ENCODE assay signal across 8 cellular contexts in the genomic region with DNA sequence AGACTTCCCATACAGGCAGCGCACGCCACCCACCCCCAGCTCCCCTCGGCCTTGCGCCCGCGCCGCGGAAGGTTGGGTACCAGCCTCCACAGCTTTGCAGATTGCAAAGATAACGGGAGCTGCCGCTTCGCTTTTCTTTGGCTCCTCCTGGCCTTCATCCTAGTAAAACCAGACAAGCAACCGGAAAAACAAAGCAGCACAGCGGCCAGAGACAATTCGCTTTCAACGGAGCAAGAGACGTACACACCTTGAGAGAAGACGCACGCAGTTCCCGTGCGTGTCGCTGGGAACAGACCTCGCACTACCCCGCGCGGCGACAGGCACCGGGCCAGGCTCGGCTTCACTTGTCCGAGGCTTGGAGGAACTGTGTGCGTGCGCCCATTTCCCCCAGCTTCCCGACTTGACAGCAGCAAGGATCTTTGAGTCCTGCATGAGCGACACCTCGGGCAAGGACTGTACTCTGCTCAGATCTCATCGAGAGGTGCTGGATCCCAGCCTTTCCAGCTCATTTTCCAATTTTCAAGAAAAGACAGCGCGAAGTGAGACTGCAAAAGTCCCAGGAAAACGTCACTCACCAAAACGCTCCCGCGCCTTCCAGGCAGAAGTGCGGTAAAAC. TPM values are rescaled to one million over a fixed set of nuclear protein-coding genes. Genes with fewer than 3 reads are reported as not detected.
A peak's percentile ranks its signal among the peaks of the same experiment; 100 is the strongest.
DNase-seq lines count a peak whose midpoint lies in the region; ATAC-seq, FAIRE-seq and TF ChIP-seq lines count a peak whose summit lies in the region.

No MANE protein-coding gene starts in this region.

- peaks cover 3% of the 10 kb centered on the region for H3K36me3 Mint-ChIP-seq in activated CD8-positive, alpha-beta T cell treated with anti-CD3 and anti-CD28 coated beads, Interleukin-2, amount 10 ng/mL, durations not matched to agents 7 days and 5 days (ENCODE audit: low read depth)

- H3F3A ChIP-seq in smooth muscle cell (ENCODE audit: low read depth), result no peaks in the 10 kb centered on the region

- WGBS in smooth muscle cell (ENCODE audit: low lambda C conversion rate), result 5% methylated on average over 42 of the region's 42 CpGs

- H3K27me3 Mint-ChIP-seq in activated CD8-positive, alpha-beta T cell treated with anti-CD3 and anti-CD28 coated beads, Interleukin-2, amount 10 ng/mL, durations not matched to agents 7 days and 5 days (ENCODE audit: low read depth), result peaks cover 68% of the 10 kb centered on the region

- H3K4me1 ChIP-seq in iPS-15b (ENCODE audit: control insufficient read depth, insufficient read depth, low read length), result peaks cover 10% of the 10 kb centered on the region
- H3K4me1 ChIP-seq in smooth muscle cell (ENCODE audit: low read depth), result peaks cover 18% of the 10 kb centered on the region

- no peak for FAIRE-seq in frontal cortex (lab: Jason Lieb, UNC)

- no peak for TF ChIP-seq CTCF in smooth muscle cell (IDR thresholded peaks at IDR 0.05; ENCODE audit: borderline replicate concordance, insufficient read depth, poor library complexity, severe bottlenecking)

- no peaks in the 10 kb centered on the region for H3K9me3 Mint-ChIP-seq in activated CD8-positive, alpha-beta T cell treated with anti-CD3 and anti-CD28 coated beads, Interleukin-2, amount 10 ng/mL, durations not matched to agents 7 days and 5 days (ENCODE audit: insufficient read depth)

- no peak for ATAC-seq in activated CD8-positive, alpha-beta T cell treated with anti-CD3 and anti-CD28 coated beads, Interleukin-2, amount 10 ng/mL, durations not matched to agents 7 days and 5 days
- no peak for ATAC-seq in HG02973 (IDR thresholded peaks at IDR 0.05; ENCODE audit: unreplicated experiment)

- H3K27me3 ChIP-seq in H7 (ENCODE audit: control insufficient read depth, insufficient read depth, low read length), result peaks cover 64% of the 10 kb centered on the region
- peaks cover 55% of the 10 kb centered on the region for H3K27me3 ChIP-seq in iPS-15b (ENCODE audit: control insufficient read depth, insufficient read depth, low read length)
- H3K27me3 ChIP-seq in smooth muscle cell (ENCODE audit: low read depth), result peaks cover 49% of the 10 kb centered on the region

- peaks cover 15% of the 10 kb centered on the region for H3K4me1 Mint-ChIP-seq in activated CD8-positive, alpha-beta T cell treated with anti-CD3 and anti-CD28 coated beads, Interleukin-2, amount 10 ng/mL, durations not matched to agents 7 days and 5 days (ENCODE audit: low read depth)

- peak overlapping the region; percentile 25 for H3K27ac Mint-ChIP-seq in activated CD8-positive, alpha-beta T cell treated with anti-CD3 and anti-CD28 coated beads, Interleukin-2, amount 10 ng/mL, durations not matched to agents 7 days and 5 days

- peak overlapping the region; percentile 67; the same call in 1 of the 2 replicates for H3K4me3 ChIP-seq in H7 (ENCODE audit: insufficient read depth, low read depth, low read length)
- H3K4me3 ChIP-seq in iPS-15b (ENCODE audit: low read depth, low read length), result peak overlapping the region; percentile 65
- peak overlapping the region; percentile 69 for H3K4me3 ChIP-seq in smooth muscle cell

- no peaks in the 10 kb centered on the region for H3K9me3 ChIP-seq in iPS-15b (ENCODE audit: control insufficient read depth, insufficient read depth, low read length)
- H3K9me3 ChIP-seq in smooth muscle cell (replicated peaks; ENCODE audit: low read depth), result no peaks in the 10 kb centered on the region

- POLR2A ChIA-PET in activated CD8-positive, alpha-beta T cell treated with anti-CD3 and anti-CD28 coated beads, Interleukin-2, amount 10 ng/mL, durations not matched to agents 7 days and 5 days (lab: Charles Lee), result no interaction called here

- H3K4me3 Mint-ChIP-seq in activated CD8-positive, alpha-beta T cell treated with anti-CD3 and anti-CD28 coated beads, Interleukin-2, amount 10 ng/mL, durations not matched to agents 7 days and 5 days, result peak overlapping the region; percentile 60

- DNase-seq in H7, result peak; percentile 58
- no peak for DNase-seq in activated CD8-positive, alpha-beta T cell treated with anti-CD3 and anti-CD28 coated beads, Interleukin-2, amount 10 ng/mL, durations not matched to agents 7 days and 5 days
- DNase-seq in smooth muscle cell (lab: John Stamatoyannopoulos, UW; ENCODE audit: unreplicated experiment), result no peak
- DNase-seq in NCI-H446 treated with DMSO at 0.1 percent for 48 hours (lab: John Stamatoyannopoulos, UW), result no peak
- DNase-seq in midbrain (lab: John Stamatoyannopoulos, UW), result no peak
- DNase-seq in frontal cortex (ENCODE audit: low spot score in 2 of 2), result no peak

- peak overlapping the region; percentile 100 for H3K4me2 ChIP-seq in smooth muscle cell

- H3K36me3 ChIP-seq in H7 (replicated peaks; ENCODE audit: control insufficient read depth, insufficient read depth, low read length) (no peaks in the 10 kb centered on the region), iPS-15b (ENCODE audit: control insufficient read depth, insufficient read depth, low read length) (no peaks in the 10 kb centered on the region), smooth muscle cell (ENCODE audit: low read depth) (no peaks in the 10 kb centered on the region)

- H3K79me2 ChIP-seq in smooth muscle cell (ENCODE audit: low read depth), result no peaks in the 10 kb centered on the region

- H3K9ac ChIP-seq in iPS-15b (ENCODE audit: low read depth, low read length) (no peak overlapping the region), smooth muscle cell (ENCODE audit: low read depth) (no peak overlapping the region)

- no peaks in the 10 kb centered on the region for H4K20me1 ChIP-seq in smooth muscle cell (ENCODE audit: low read depth)

- no peak overlapping the region for H3K27ac ChIP-seq in smooth muscle cell (ENCODE audit: low read depth)

- CTCF ChIA-PET in activated CD8-positive, alpha-beta T cell treated with anti-CD3 and anti-CD28 coated beads, Interleukin-2, amount 10 ng/mL, durations not matched to agents 7 days and 5 days (lab: Charles Lee), result no interaction called here

- H2AFZ ChIP-seq in smooth muscle cell (ENCODE audit: low read depth), result no peak overlapping the region

RNA-seq across cellular contexts. Expression of a gene that starts 1.0 kb away (rescaled TPM):
- 0.15 and 0.38 TPM in 2 replicates for total RNA-seq in H7 (2014; rRNA removed; shearing (Covaris generic))
- total RNA-seq in activated CD8-positive, alpha-beta T cell treated with anti-CD3 and anti-CD28 coated beads, Interleukin-2, amount 10 ng/mL, durations not matched to agents 7 days and 5 days, result not detected
- total RNA-seq in smooth muscle cell (0.45 and 0.63 TPM in 2 replicates), frontal cortex (1.6 TPM)
- polyA plus RNA-seq in smooth muscle cell, result 0.48 TPM in 1 of 2 replicates, not detected in the other
